Comparison of ENCODE assay signal across 20 cellular contexts in genomic region chr1:232149302-232150201, GRCh38.
A peak's percentile ranks its signal among the peaks of the same experiment; 100 is the strongest.
DNase-seq lines count a peak whose midpoint lies in the region; ATAC-seq and TF ChIP-seq lines count a peak whose summit lies in the region.
"Had no signal": no experiment of that assay in that cellular context is flagged by ENCODE, and none has a peak within 500 bp of the region (broad histone marks: within the 10 kb centered on the region; RNA-seq: fewer than 3 reads in every experiment).

No MANE protein-coding gene starts in this region.

- no peak overlapping the region for H3K18ac ChIP-seq in mesenchymal stem cell (ENCODE audit: low read depth in 1 of 2, low read length in 2 of 2)

- H3K36me3 Mint-ChIP-seq in chondrocyte (ENCODE audit: low read depth) = peaks cover 1% of the 10 kb centered on the region
- no peaks in the 10 kb centered on the region for H3K36me3 Mint-ChIP-seq in stimulated activated effector memory CD8-positive, alpha-beta T cell treated with anti-CD3 and anti-CD28 coated beads, Interleukin-12 subunit alpha, Interleukin-12 subunit beta, amount 100 ng/mL, for 72 hours

- H3K9me3 Mint-ChIP-seq in chondrocyte (ENCODE audit: low read depth) = no peaks in the 10 kb centered on the region
- H3K9me3 Mint-ChIP-seq in stimulated activated effector memory CD8-positive, alpha-beta T cell treated with anti-CD3 and anti-CD28 coated beads, Interleukin-12 subunit alpha, Interleukin-12 subunit beta, amount 100 ng/mL, for 72 hours = no peaks in the 10 kb centered on the region
- H3K9me3 Mint-ChIP-seq: activated T-helper 1 cell treated with anti-CD3 and anti-CD28 coated beads, Interleukin-12 subunit alpha, Interleukin-12 subunit beta, Interleukin-2, Interleukin-4 antibody, amounts not matched to agents 30 ng/mL and 10 ng/mL and 1 ng/mL, durations not matched to agents 14 hours and 24 hours and 36 hours; endodermal cell; nephron progenitor cell; T-helper 2 cell treated with Interferon-gamma antibody and Interleukin-4, amounts not matched to agents 5 μg/mL and 100 μg/mL, for 36 hours had no signal

- H3K79me1 ChIP-seq in mesenchymal stem cell (replicated peaks; ENCODE audit: low read length, poor library complexity, severe bottlenecking) = no peaks in the 10 kb centered on the region

- H3K4me1 Mint-ChIP-seq in chondrocyte (ENCODE audit: low read depth) = peaks cover 8% of the 10 kb centered on the region
- H3K4me1 Mint-ChIP-seq in stimulated activated effector memory CD8-positive, alpha-beta T cell treated with anti-CD3 and anti-CD28 coated beads, Interleukin-12 subunit alpha, Interleukin-12 subunit beta, amount 100 ng/mL, for 72 hours = no peaks in the 10 kb centered on the region
- H3K4me1 Mint-ChIP-seq: nephron progenitor cell had no signal

- H3K4me3 Mint-ChIP-seq in chondrocyte (ENCODE audit: unreplicated experiment) = no peak overlapping the region
- H3K4me3 Mint-ChIP-seq in stimulated activated effector memory CD8-positive, alpha-beta T cell treated with anti-CD3 and anti-CD28 coated beads, Interleukin-12 subunit alpha, Interleukin-12 subunit beta, amount 100 ng/mL, for 72 hours = no peak overlapping the region
- H3K4me3 Mint-ChIP-seq: activated T-helper 1 cell treated with anti-CD3 and anti-CD28 coated beads, Interleukin-12 subunit alpha, Interleukin-12 subunit beta, Interleukin-2, Interleukin-4 antibody, amounts not matched to agents 30 ng/mL and 10 ng/mL and 1 ng/mL, durations not matched to agents 14 hours and 24 hours and 36 hours; endodermal cell; nephron progenitor cell; T-helper 2 cell treated with Interferon-gamma antibody and Interleukin-4, amounts not matched to agents 5 μg/mL and 100 μg/mL, for 36 hours had no signal

- DNase-seq in DMS53 treated with DMSO at 0.1 percent for 48 hours (lab: John Stamatoyannopoulos, UW; ENCODE audit: unreplicated experiment) (peak; percentile 80), NCI-H460 (ENCODE audit: extremely low read depth, low read depth) (peak; percentile 24), chondrocyte (ENCODE audit: low spot score) (no peak), mesenchymal stem cell (peak; percentile 55), SK-N-DZ (ENCODE audit: low spot score) (no peak), NCI-H510A treated with DMSO at 0.1 percent for 48 hours (lab: John Stamatoyannopoulos, UW) (no peak), cardiac septum (ENCODE audit: low spot score) (no peak)
- no peak for DNase-seq in stimulated activated effector memory CD8-positive, alpha-beta T cell treated with anti-CD3 and anti-CD28 coated beads, Interleukin-12 subunit alpha, Interleukin-12 subunit beta, amount 100 ng/mL, for 72 hours (ENCODE audit: low spot score in 2 of 2)
- DNase-seq: activated CD4-positive, alpha-beta T cell treated with anti-CD3 and anti-CD28 coated beads, Interleukin-2, amount 50 U/mL, for 1 hour; COR-L47; endodermal cell; left ventricle myocardium superior; NCI-H1048; NCI-H226; nephron progenitor cell; right lobe of liver; stimulated activated naive CD4-positive, alpha-beta T cell treated with Interleukin-2 at 50 U/mL for 16 hours had no signal

- no peaks in the 10 kb centered on the region for H3K27me3 ChIP-seq in mesenchymal stem cell (ENCODE audit: control insufficient read depth in 1 of 2, insufficient read depth in 1 of 2, low read length in 2 of 2)
- H3K27me3 ChIP-seq: right lobe of liver had no signal

- H3K27ac Mint-ChIP-seq in chondrocyte (ENCODE audit: unreplicated experiment) = peak overlapping the region; percentile 4
- no peak overlapping the region for H3K27ac Mint-ChIP-seq in stimulated activated effector memory CD8-positive, alpha-beta T cell treated with anti-CD3 and anti-CD28 coated beads, Interleukin-12 subunit alpha, Interleukin-12 subunit beta, amount 100 ng/mL, for 72 hours
- H3K27ac Mint-ChIP-seq: activated T-helper 1 cell treated with anti-CD3 and anti-CD28 coated beads, Interleukin-12 subunit alpha, Interleukin-12 subunit beta, Interleukin-2, Interleukin-4 antibody, amounts not matched to agents 30 ng/mL and 10 ng/mL and 1 ng/mL, durations not matched to agents 14 hours and 24 hours and 36 hours; endodermal cell; nephron progenitor cell; T-helper 2 cell treated with Interferon-gamma antibody and Interleukin-4, amounts not matched to agents 5 μg/mL and 100 μg/mL, for 36 hours had no signal

- H3K27me3 Mint-ChIP-seq in chondrocyte (ENCODE audit: low read depth) = no peaks in the 10 kb centered on the region

- H3K23ac ChIP-seq in mesenchymal stem cell (ENCODE audit: low read length in 2 of 2) = no peak overlapping the region

- no peak overlapping the region for H3K9ac ChIP-seq in mesenchymal stem cell (ENCODE audit: low read length)

- H4K8ac ChIP-seq in mesenchymal stem cell (ENCODE audit: low read length) = no peak overlapping the region

- no peak overlapping the region for H2AK5ac ChIP-seq in mesenchymal stem cell (ENCODE audit: low read length, severe bottlenecking)

- H4K91ac ChIP-seq in mesenchymal stem cell (ENCODE audit: low read length) = no peak overlapping the region

- H3K14ac ChIP-seq in mesenchymal stem cell (ENCODE audit: low read length in 2 of 2) = no peak overlapping the region

- no peak overlapping the region for H3K4me3 ChIP-seq in mesenchymal stem cell (ENCODE audit: insufficient read depth in 1 of 2, low read depth in 1 of 2, low read length in 2 of 2)
- H3K4me3 ChIP-seq: HAP-1, right lobe of liver had no signal

- H2BK15ac ChIP-seq in mesenchymal stem cell (ENCODE audit: low read depth, poor library complexity, severe bottlenecking) = no peak overlapping the region

- H2BK5ac ChIP-seq in mesenchymal stem cell (ENCODE audit: low read depth, low read length, poor library complexity, severe bottlenecking) = no peak overlapping the region

- H3K4me1 ChIP-seq in mesenchymal stem cell (ENCODE audit: control insufficient read depth, insufficient read depth, low read depth, low read length) = no peaks in the 10 kb centered on the region
- H3K4me1 ChIP-seq: HAP-1, right lobe of liver had no signal

- H2AFZ ChIP-seq in mesenchymal stem cell (ENCODE audit: low read depth, low read length) = no peak overlapping the region

- TF ChIP-seq CTCF in chondrocyte (IDR thresholded peaks at IDR 0.05) = no peak

- no peak for ATAC-seq in stimulated activated effector memory CD8-positive, alpha-beta T cell treated with anti-CD3 and anti-CD28 coated beads, Interleukin-12 subunit alpha, Interleukin-12 subunit beta, amount 100 ng/mL, for 72 hours
- ATAC-seq: left ventricle myocardium superior, right lobe of liver had no signal

- H3K36me3 ChIP-seq in mesenchymal stem cell (ENCODE audit: control insufficient read depth in 1 of 2, insufficient read depth in 2 of 2, low read depth in 1 of 2, low read length in 2 of 2) = no peaks in the 10 kb centered on the region
- H3K36me3 ChIP-seq: HAP-1, right lobe of liver had no signal

- no peak overlapping the region for H3K27ac ChIP-seq in mesenchymal stem cell (ENCODE audit: low read length, poor library complexity, severe bottlenecking)
- H3K27ac ChIP-seq: right lobe of liver had no signal

- no peak overlapping the region for H2BK120ac ChIP-seq in mesenchymal stem cell (ENCODE audit: low read depth, low read length)

- 27% methylated on average over 3 of the region's 9 CpGs for WGBS in mesenchymal stem cell

- intact Hi-C loops in cardiac septum (cut with DNase I) = loop anchor here (10.0 kb wide), 1 partner anchor 275 kb away; no protein-coding TSS in a partner anchor

- H3K4me2 ChIP-seq in mesenchymal stem cell (ENCODE audit: low read length, poor library complexity, severe bottlenecking) = no peak overlapping the region

- no peak overlapping the region for H2BK12ac ChIP-seq in mesenchymal stem cell (ENCODE audit: low read length in 2 of 2)

- no peaks in the 10 kb centered on the region for H3K9me3 ChIP-seq in mesenchymal stem cell (ENCODE audit: control insufficient read depth, low read length)
- H3K9me3 ChIP-seq: HAP-1, right lobe of liver had no signal

- H3K4ac ChIP-seq in mesenchymal stem cell (ENCODE audit: low read depth in 1 of 2, low read length in 2 of 2) = no peak overlapping the region

Comparison
In these comparisons a context has a peak if more than half of its experiments do, and no peak if none do; other contexts are left out.
1. DNase-seq: peak in DMS53 treated with DMSO at 0.1 percent for 48 hours (single experiment), NCI-H460 (single experiment) and mesenchymal stem cell (single experiment); none in chondrocyte (single experiment), SK-N-DZ (single experiment), NCI-H510A treated with DMSO at 0.1 percent for 48 hours (single experiment), stimulated activated effector memory CD8-positive, alpha-beta T cell treated with anti-CD3 and anti-CD28 coated beads, Interleukin-12 subunit alpha, Interleukin-12 subunit beta, amount 100 ng/mL, for 72 hours (0 of 2) and cardiac septum (single experiment).